8 cellular contexts compared by ENCODE assay signal in the genomic region with DNA sequence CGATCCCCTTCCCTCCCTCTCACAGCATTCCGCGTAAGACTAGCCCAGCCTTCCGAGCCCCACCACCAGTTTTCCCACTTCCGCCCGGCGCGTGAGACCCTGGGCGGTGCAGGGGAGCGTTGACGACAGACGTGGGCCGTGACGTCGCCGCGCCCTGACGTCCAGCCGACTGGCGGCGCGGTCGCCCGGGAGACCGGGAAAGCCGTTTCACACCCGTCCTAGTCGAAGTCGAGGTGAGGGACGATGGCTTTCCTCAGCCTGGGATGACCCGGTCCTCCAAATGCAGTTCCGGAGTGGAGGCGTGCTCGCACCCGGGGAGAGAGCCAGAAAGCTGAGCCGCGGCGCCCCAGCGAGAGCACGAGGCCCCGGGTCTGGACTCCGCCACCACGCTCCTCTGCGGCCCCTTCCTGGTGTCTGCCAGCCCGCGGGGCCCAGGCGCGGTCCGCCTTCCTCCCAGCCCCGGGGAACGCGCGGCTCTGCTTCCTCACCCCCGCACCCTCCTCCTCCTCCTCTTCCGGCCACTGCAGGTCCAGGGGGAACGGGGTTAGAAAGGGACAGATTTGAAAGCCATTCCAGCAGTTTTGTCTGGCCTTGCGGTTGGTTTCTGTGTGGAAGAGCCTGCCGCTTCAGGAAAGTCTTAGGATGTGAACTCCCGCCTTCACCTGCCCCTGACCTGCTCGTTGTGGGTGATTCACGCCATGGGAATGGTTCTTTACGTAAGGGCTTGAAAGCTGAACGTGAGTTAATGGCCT. TPM values are rescaled to one million over a fixed set of nuclear protein-coding genes. Genes with fewer than 3 reads are reported as not detected.
DNase-seq lines count a peak whose midpoint lies in the region; ATAC-seq and TF ChIP-seq lines count a peak whose summit lies in the region.

Gene LEKR1, plus strand, starts transcription at position 210 of the 752 bp plus-strand sequence. CDS start 2,977 bp downstream, outside the sequence.

- H3K36me3 ChIP-seq in kidney epithelial cell (ENCODE audit: control insufficient read depth, insufficient read depth, low read length), result no peaks in the 10 kb centered on the region

- TF ChIP-seq CTCF in kidney epithelial cell (IDR thresholded peaks at IDR 0.05; ENCODE audit: insufficient read depth, low read length, poor library complexity, severe bottlenecking), result no peak

- H3K27me3 ChIP-seq in kidney epithelial cell (ENCODE audit: control insufficient read depth, insufficient read depth, low read length), result no peaks in the 10 kb centered on the region

- peak; percentile 82 for ATAC-seq in HG02981 (IDR thresholded peaks at IDR 0.05; ENCODE audit: unreplicated experiment)

- peak; percentile 88 for DNase-seq in SIG-M5 treated with dmso at 0.1 percent for 504 hours (lab: John Stamatoyannopoulos, UW; ENCODE audit: unreplicated experiment)
- DNase-seq in SIG-M5 (lab: John Stamatoyannopoulos, UW), result no peak
- peak; percentile 92 for DNase-seq in NCI-H2196 (lab: John Stamatoyannopoulos, UW; ENCODE audit: unreplicated experiment)
- DNase-seq in activated CD4-positive, CD25-positive, alpha-beta regulatory T cell treated with anti-CD3 and anti-CD28 coated beads, Interleukin-2, amount 50 U/mL, for 72 hours, result peak; percentile 75
- peak; percentile 91 for DNase-seq in cerebellum (ENCODE audit: low spot score)
- peak; percentile 85 for DNase-seq in kidney epithelial cell (ENCODE audit: low read depth)
- peak; percentile 45 to 64 (median 55) for DNase-seq in stimulated activated CD4-positive, alpha-beta T cell treated with anti-CD3 and anti-CD28 coated beads, Interleukin-12 subunit alpha, Interleukin-12 subunit beta, amount 100 ng/mL, for 48 hours (ENCODE audit: low read depth in 2 of 3, low spot score in 1 of 3)

- H3K4me3 ChIP-seq in kidney epithelial cell (ENCODE audit: low read depth, low read length), result peak within 1 kb of the TSS; percentile 83

RNA-seq across cellular contexts. Expression of gene LEKR1, which starts in this region (rescaled TPM):
- total RNA-seq in cerebellum, result 2.2 TPM
- 1.0 and 2.3 TPM in 2 replicates for total RNA-seq in kidney epithelial cell
